ENCODE assay signal across 10 cellular contexts in the genomic region with DNA sequence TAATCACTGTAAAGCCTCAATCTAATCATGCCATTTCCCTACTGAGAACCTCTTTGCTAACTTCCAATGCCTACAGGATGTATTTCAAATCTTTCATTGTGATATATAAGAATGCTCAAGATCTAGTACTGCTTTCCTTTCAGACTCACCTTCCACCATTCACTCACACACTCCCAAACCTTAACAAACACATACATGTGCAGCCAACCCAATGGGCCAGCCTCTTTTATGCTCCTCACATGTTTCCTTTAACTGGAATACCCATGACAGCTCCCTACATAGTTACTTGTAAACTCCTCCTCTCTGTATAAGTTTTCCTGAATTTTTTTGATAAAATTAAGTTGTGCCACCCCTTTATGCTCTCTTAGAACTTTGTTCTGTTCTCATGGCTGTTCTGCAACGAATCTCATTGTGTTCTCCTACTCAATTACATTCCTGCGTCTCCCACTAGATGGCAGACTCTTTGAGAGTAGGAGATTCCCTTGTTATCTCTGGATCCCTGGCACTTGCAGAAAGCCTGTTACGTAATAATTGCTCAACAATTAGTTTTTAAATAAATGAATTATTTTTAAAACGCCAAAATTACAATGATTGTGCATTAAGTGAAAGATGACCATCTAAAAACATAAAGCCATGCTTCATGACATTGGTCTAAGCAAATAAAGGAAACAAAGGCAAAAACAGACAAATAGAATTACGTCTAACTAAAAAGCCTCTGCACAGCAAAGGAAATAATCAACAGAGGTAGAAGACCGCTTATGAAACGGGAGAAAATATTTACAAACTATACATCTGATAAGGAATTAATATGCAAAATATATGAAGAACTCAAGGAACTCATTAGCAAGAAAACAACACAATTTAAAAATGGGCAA. TPM values are rescaled to one million over a fixed set of nuclear protein-coding genes. Genes with fewer than 3 reads are reported as not detected.
DNase-seq lines count a peak whose midpoint lies in the region; ATAC-seq, FAIRE-seq and TF ChIP-seq lines count a peak whose summit lies in the region.
"Not testable (repeated sequence)": the region's sequence is repeated elsewhere in the genome, so short reads cannot be mapped to it uniquely, and the experiment has no call there.
"Had no signal": no experiment of that assay in that cellular context is flagged by ENCODE, and none has a peak within 500 bp of the region (broad histone marks: within the 10 kb centered on the region; RNA-seq: fewer than 3 reads in every experiment).

No MANE protein-coding gene starts in this region.

- H3K9me3 ChIP-seq in astrocyte (ENCODE audit: insufficient read depth, low read depth, low read length); right lobe of liver: not testable (repeated sequence)

- H3K9ac ChIP-seq in astrocyte (ENCODE audit: low read length), result not testable (repeated sequence)

- H3K4me1 ChIP-seq in astrocyte (ENCODE audit: insufficient read depth, low read length), result not testable (repeated sequence)
- peaks cover 0 to 18% (median 2%) of the 10 kb centered on the region in 4 donors for H3K4me1 ChIP-seq in right lobe of liver

- intact Hi-C loops in right lobe of liver (cut with DNase I), result not testable (repeated sequence)

- H3K4me1 Mint-ChIP-seq in astrocyte (ENCODE audit: low read depth, unreplicated experiment), result not testable (repeated sequence)

- not testable (repeated sequence) for H3K4me3 Mint-ChIP-seq in astrocyte (ENCODE audit: unreplicated experiment)

- DNase-seq in COLO668 (lab: John Stamatoyannopoulos, UW; ENCODE audit: unreplicated experiment) (peak; percentile 27), NCI-H1105 (lab: John Stamatoyannopoulos, UW) (peak; percentile 20), RPMI7951 (ENCODE audit: low read depth) (peak; percentile 49), astrocyte (ENCODE audit: low read depth) (peak; percentile 5), fibroblast of mammary gland (ENCODE audit: low read depth) (peak; percentile 58), right lobe of liver (peak in 1 of 3 donors; percentile 51), superior temporal gyrus (ENCODE audit: extremely low spot score) (peak; percentile 54)
- DNase-seq in GM20000 (ENCODE audit: low spot score), result not testable (repeated sequence)

- TF ChIP-seq CTCF in GM20000 (IDR thresholded peaks at IDR 0.05; ENCODE audit: extremely low read depth, missing control alignments), result peak; percentile 8
- peak; percentile 29 for TF ChIP-seq CTCF in astrocyte (IDR thresholded peaks at IDR 0.05; ENCODE audit: insufficient read depth, low read depth, low read length)
- TF ChIP-seq CTCF in fibroblast of mammary gland (conservative IDR thresholded peaks at IDR 0.05; ENCODE audit: control insufficient read depth, insufficient read depth, low read depth, low read length), result peak; percentile 52
- peak; percentile 47 to 88 (median 62) for TF ChIP-seq CTCF in right lobe of liver (IDR thresholded peaks at IDR 0.05)

- not testable (repeated sequence) for H3K27ac ChIP-seq in astrocyte (ENCODE audit: low read depth, low read length); right lobe of liver

- WGBS in right lobe of liver (ENCODE audit: insufficient coverage, low coverage, low lambda C conversion rate, missing lambda C conversion rate), result 14% methylated on average over 7 of the region's 7 CpGs

- H3K4me2 ChIP-seq in astrocyte (ENCODE audit: low read length), result not testable (repeated sequence)

- peak; percentile 97 to 100 (median 98) for ATAC-seq in right lobe of liver

- TF ChIP-seq POLR2A in right lobe of liver (IDR thresholded peaks at IDR 0.05), result not testable (repeated sequence)

- not testable (repeated sequence) for FAIRE-seq in astrocyte (lab: Jason Lieb, UNC)

- H3K36me3 Mint-ChIP-seq in astrocyte (ENCODE audit: low read depth, unreplicated experiment), result not testable (repeated sequence)

- not testable (repeated sequence) for H3K9me3 Mint-ChIP-seq in astrocyte (ENCODE audit: unreplicated experiment)

- H4K20me1 ChIP-seq in astrocyte (ENCODE audit: insufficient read depth, low read length), result not testable (repeated sequence)

- not testable (repeated sequence) for H3K36me3 ChIP-seq in astrocyte (ENCODE audit: insufficient read depth, low read length); right lobe of liver

- peaks cover 14% of the 10 kb centered on the region for H3K27me3 Mint-ChIP-seq in astrocyte (ENCODE audit: low read depth, unreplicated experiment)

- not testable (repeated sequence) for H3K79me2 ChIP-seq in astrocyte (ENCODE audit: insufficient read depth, low read length)

- not testable (repeated sequence) for H3K27ac Mint-ChIP-seq in astrocyte (ENCODE audit: unreplicated experiment)

- H3K4me3 ChIP-seq in astrocyte (ENCODE audit: insufficient read depth, low read depth, low read length); fibroblast of mammary gland (ENCODE audit: control insufficient read depth, low read depth, low read length); right lobe of liver: not testable (repeated sequence)

- H3K27me3 ChIP-seq in astrocyte (ENCODE audit: insufficient read depth, low read length); right lobe of liver: not testable (repeated sequence)

- not testable (repeated sequence) for H2AFZ ChIP-seq in astrocyte (ENCODE audit: low read depth, low read length)

RNA-seq across cellular contexts. Expression of a gene that starts 2.1 kb away (rescaled TPM):
- not detected in 2 replicates for total RNA-seq in RPMI7951 (2014; rRNA removed; shearing (Covaris generic))
- total RNA-seq in astrocyte, result not detected in 2 replicates
- total RNA-seq in right lobe of liver, result 1 to 10 TPM in 2 of 6 experiments, not detected in 4; 1.4 to 1.6 TPM
- total RNA-seq: pulmonary artery endothelial cell, temporal lobe had no signal

RNA-seq across cellular contexts. Expression of a gene that starts 30.5 kb away (rescaled TPM):
- total RNA-seq in RPMI7951 (2014; rRNA removed; shearing (Covaris generic)), result not detected in 2 replicates
- not detected in 2 replicates for total RNA-seq in astrocyte
- under 1 TPM in 3 of 6 experiments, not detected in 3; 0.13 to 0.44 (median 0.22) TPM for total RNA-seq in right lobe of liver
- total RNA-seq: pulmonary artery endothelial cell, temporal lobe had no signal

Comparison
In these comparisons a context has a peak if more than half of its experiments do, and no peak if none do; other contexts are left out.
1. CTCF ChIP-seq: peak in every context shown above with its lines; median percentile 62 in right lobe of liver; 52 in fibroblast of mammary gland; 29 in astrocyte; 8 in GM20000.